Comparison of ENCODE assay signal across 13 cellular contexts in genomic region chr6:39769012-39769411, GRCh38.
"Had no signal": no experiment of that assay in that cellular context is flagged by ENCODE, and none has a peak within 500 bp of the region (broad histone marks: within the 10 kb centered on the region; RNA-seq: fewer than 3 reads in every experiment).

No MANE protein-coding gene starts in this region.

- DNase-seq: activated CD4-positive, alpha-beta T cell treated with anti-CD3 and anti-CD28 coated beads for 48 hours; activated naive CD4-positive, alpha-beta T cell; activated naive CD8-positive, alpha-beta T cell treated with anti-CD3 and anti-CD28 coated beads, Interleukin-2, amount 50 U/mL, for 24 hours; cortex of kidney; effector memory CD8-positive, alpha-beta T cell; left cardiac atrium; lower lobe of right lung; mucosa of descending colon; natural killer cell; stimulated activated CD4-positive, alpha-beta T cell treated with anti-CD3 and anti-CD28 coated beads, Interleukin-2, amount 100 ng/mL, for 48 hours; stimulated activated naive CD4-positive, alpha-beta T cell treated with Interleukin-2 at 50 U/mL for 16 hours; T-helper 1 cell had no signal

- ATAC-seq: activated naive CD8-positive, alpha-beta T cell treated with anti-CD3 and anti-CD28 coated beads, Interleukin-2, amount 50 U/mL, for 24 hours; effector memory CD8-positive, alpha-beta T cell; left cardiac atrium; lower lobe of right lung; mucosa of descending colon; natural killer cell; WTC11 had no signal
